ENCODE assay signal across 29 cellular contexts in genomic region chr10:118485641-118486040, GRCh38.
DNase-seq lines count a peak whose midpoint lies in the region; ATAC-seq, FAIRE-seq and TF ChIP-seq lines count a peak whose summit lies in the region.
"Had no signal": no experiment of that assay in that cellular context is flagged by ENCODE, and none has a peak within 500 bp of the region (broad histone marks: within the 10 kb centered on the region; RNA-seq: fewer than 3 reads in every experiment).

No MANE protein-coding gene starts in this region.

- no peak overlapping the region for H3K4me3 ChIP-seq in bronchial epithelial cell (ENCODE audit: low read depth, low read length)
- H3K4me3 ChIP-seq: SK-N-MC had no signal

- no peak for DNase-seq in HTR-8/SVneo (ENCODE audit: insufficient read length, low spot score)
- DNase-seq in bronchial epithelial cell (ENCODE audit: low read depth) = no peak
- no peak for DNase-seq in nephron progenitor cell
- no peak for DNase-seq in D341Med (ENCODE audit: low spot score)
- no peak for DNase-seq in HT-29 (ENCODE audit: low spot score)
- DNase-seq in glomerular visceral epithelial cell (ENCODE audit: extremely low spot score) = no peak
- DNase-seq: C1 segment of cervical spinal cord; CD4-positive, alpha-beta memory T cell; COR-L47; DMS 273 treated with DMSO at 0.1 percent for 48 hours; DMS79; EL; GDM1; HFFc6; Kasumi-1; NCI-H1092 treated with DMSO at 0.1 percent for 48 hours; NCI-H1436; NCI-H187; NCI-H2171 treated with DMSO at 0.1 percent for 48 hours; NCI-H345; NCI-H510A treated with DMSO at 0.1 percent for 48 hours; NCI-H748 treated with DMSO at 0.1 percent for 48 hours; SIG-M5 had no signal

- TF ChIP-seq CTCF in bronchial epithelial cell (IDR thresholded peaks at IDR 0.05; ENCODE audit: insufficient read depth, low read length, severe bottlenecking) (no peak), nephron progenitor cell (IDR thresholded peaks at IDR 0.05) (no peak)

- peaks cover 6% of the 10 kb centered on the region for H3K36me3 Mint-ChIP-seq in nephron progenitor cell (ENCODE audit: low read depth)
- H3K36me3 Mint-ChIP-seq: CD4-positive, alpha-beta memory T cell had no signal

- peak overlapping the region; percentile 3 for H3K27ac Mint-ChIP-seq in nephron progenitor cell
- H3K27ac Mint-ChIP-seq: CD4-positive, alpha-beta memory T cell; HFFc6 had no signal

- no peaks in the 10 kb centered on the region for H3K4me1 Mint-ChIP-seq in nephron progenitor cell
- H3K4me1 Mint-ChIP-seq: CD4-positive, alpha-beta memory T cell had no signal

- H3K27me3 ChIP-seq in bronchial epithelial cell (ENCODE audit: control insufficient read depth, insufficient read depth, low read length) = no peaks in the 10 kb centered on the region

- ATAC-seq in GM19452 (IDR thresholded peaks at IDR 0.05; ENCODE audit: unreplicated experiment) = no peak

- FAIRE-seq in HTR-8/SVneo (lab: Jason Lieb, UNC) (peak; percentile 80), bronchial epithelial cell (lab: Jason Lieb, UNC) (peak; percentile 96)
- FAIRE-seq: GM12892, GM19239, H54, RCC 7860 had no signal

- H3K4me3 Mint-ChIP-seq in nephron progenitor cell = no peak overlapping the region
- H3K4me3 Mint-ChIP-seq: CD4-positive, alpha-beta memory T cell; HFFc6 had no signal

- peaks cover 15% of the 10 kb centered on the region for H3K9me3 Mint-ChIP-seq in nephron progenitor cell

- H3K27me3 Mint-ChIP-seq in nephron progenitor cell (ENCODE audit: low read depth, poor library complexity) = peaks cover 8% of the 10 kb centered on the region

- no peaks in the 10 kb centered on the region for H3K36me3 ChIP-seq in bronchial epithelial cell (ENCODE audit: control insufficient read depth, insufficient read depth, low read length)
